ENCODE assay signal across 2 cellular contexts in genomic region chr6:158636778-158637177, GRCh38.
A peak's percentile ranks its signal among the peaks of the same experiment; 100 is the strongest.
TF ChIP-seq lines count a peak whose summit lies in the region.

No MANE protein-coding gene starts in this region.

TF ChIP-seq in WTC11, 78 proteins besides CTCF, POLR2A, EP300 and RAD21:
- no peak for TF ChIP-seq ELF4 (CRISPR knock-in tag; IDR thresholded peaks at IDR 0.05; ENCODE audit: low read depth)

TF ChIP-seq in HepG2, 621 proteins besides CTCF, POLR2A, EP300 and RAD21:
- TF ChIP-seq ZNF24 (IDR thresholded peaks at IDR 0.05) (no peak), RBFOX2 (IDR thresholded peaks at IDR 0.05; ENCODE audit: low read depth, low read length) (0 out of 2 replicates have a peak, but pooled peaks have one; percentile 24), RBM22 (optimal IDR thresholded peaks at IDR 0.05; ENCODE audit: low read length) (peak; percentile 88), ZBTB38 (CRISPR knock-in tag; IDR thresholded peaks at IDR 0.05) (0 out of 2 replicates have a peak, but pooled peaks have one; percentile 48), SNAPC5 (CRISPR knock-in tag; IDR thresholded peaks at IDR 0.05; ENCODE audit: borderline replicate concordance) (no peak), PAF1 (CRISPR knock-in tag; IDR thresholded peaks at IDR 0.05) (0 out of 2 replicates have a peak, but pooled peaks have one; percentile 88), PHB2 (IDR thresholded peaks at IDR 0.05; ENCODE audit: partially characterized antibody) (no peak), FUBP1 (CRISPR knock-in tag; IDR thresholded peaks at IDR 0.05; ENCODE audit: borderline replicate concordance) (0 out of 2 replicates have a peak, but pooled peaks have one; percentile 40), AGO2 (optimal IDR thresholded peaks at IDR 0.05; ENCODE audit: low read depth, low read length) (peak; percentile 60), KDM2A (CRISPR knock-in tag; IDR thresholded peaks at IDR 0.05; ENCODE audit: borderline replicate concordance, low read depth) (0 out of 2 replicates have a peak, but pooled peaks have one; percentile 15), TBL1XR1 (IDR thresholded peaks at IDR 0.05; ENCODE audit: borderline replicate concordance, low read length, partially characterized antibody) (no peak), ZFP90 (CRISPR knock-in tag; IDR thresholded peaks at IDR 0.05; ENCODE audit: borderline replicate concordance) (no peak)
TF ChIP-seq in HepG2: peak in this region for 7.
